Comparison of ENCODE assay signal across 17 cellular contexts in the genomic region with DNA sequence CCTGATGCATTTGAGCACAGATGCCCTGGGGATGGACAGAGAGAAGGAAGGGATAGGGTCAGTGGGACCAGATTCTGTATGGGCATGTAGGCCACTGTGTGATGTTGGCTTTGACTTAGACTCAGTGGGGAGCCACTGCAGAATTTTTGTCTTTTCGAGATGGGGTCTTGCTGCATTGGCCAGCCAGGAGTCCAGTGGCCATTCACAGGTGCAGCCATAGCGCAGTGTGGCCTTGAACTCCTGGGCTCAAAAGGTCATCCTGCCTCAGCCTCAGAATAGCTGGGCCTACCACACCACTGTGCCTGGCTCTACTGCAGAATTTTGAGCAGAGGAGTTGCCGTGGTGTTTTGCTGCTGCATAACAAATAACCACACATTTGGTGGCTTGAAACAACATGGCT. TPM values are rescaled to one million over a fixed set of nuclear protein-coding genes. Genes with fewer than 3 reads are reported as not detected.
DNase-seq lines count a peak whose midpoint lies in the region; ATAC-seq and TF ChIP-seq lines count a peak whose summit lies in the region.
"Had no signal": no experiment of that assay in that cellular context is flagged by ENCODE, and none has a peak within 500 bp of the region (broad histone marks: within the 10 kb centered on the region; RNA-seq: fewer than 3 reads in every experiment).

No MANE protein-coding gene starts in this region.

- CTCF ChIA-PET in CD4-positive, alpha-beta T cell (lab: Charles Lee), result no interaction called here

- no peak for ATAC-seq in CD4-positive, alpha-beta T cell (ENCODE audit: poor library complexity)
- ATAC-seq in T-helper 17 cell, result no peak
- no peak for ATAC-seq in heart right ventricle
- ATAC-seq in GM21737 (IDR thresholded peaks at IDR 0.05; ENCODE audit: unreplicated experiment), result no peak
- ATAC-seq: Panc1 had no signal

- H3K36me3 ChIP-seq in heart right ventricle, result peaks cover 0 to 14% (median 0%) of the 10 kb centered on the region in 9 donors

- no peaks in the 10 kb centered on the region for H3K27me3 Mint-ChIP-seq in CD4-positive, alpha-beta T cell
- H3K27me3 Mint-ChIP-seq in T-helper 17 cell, result no peaks in the 10 kb centered on the region
- no peaks in the 10 kb centered on the region for H3K27me3 Mint-ChIP-seq in neural crest cell (ENCODE audit: low read depth)

- WGBS in heart right ventricle, 2 donors, result 91 to 98% methylated on average over 3 of the region's 3 CpGs

- H3K4me3 Mint-ChIP-seq in CD4-positive, alpha-beta T cell, result no peak overlapping the region
- H3K4me3 Mint-ChIP-seq in T-helper 17 cell, result no peak overlapping the region
- H3K4me3 Mint-ChIP-seq in neural crest cell, result no peak overlapping the region

- intact Hi-C loops in CD4-positive, alpha-beta T cell (cut with DNase I, micrococcal nuclease), result no loop called here
- intact Hi-C loops in heart right ventricle (cut with DNase I), result no loop called here

- peaks cover 73% of the 10 kb centered on the region for H3K4me1 Mint-ChIP-seq in CD4-positive, alpha-beta T cell (ENCODE audit: low read depth)
- H3K4me1 Mint-ChIP-seq in T-helper 17 cell (peaks cover 52% of the 10 kb centered on the region), neural crest cell (peaks cover 66% of the 10 kb centered on the region)

- TF ChIP-seq CTCF in CD4-positive, alpha-beta T cell (IDR thresholded peaks at IDR 0.05), result no peak
- no peak for TF ChIP-seq CTCF in neural crest cell (conservative IDR thresholded peaks at IDR 0.05)
- TF ChIP-seq CTCF in heart right ventricle (IDR thresholded peaks at IDR 0.05), result no peak

- no peaks in the 10 kb centered on the region for H3K9me3 Mint-ChIP-seq in CD4-positive, alpha-beta T cell
- H3K9me3 Mint-ChIP-seq in neural crest cell, result peaks cover 7% of the 10 kb centered on the region

- no peak overlapping the region for H3K27ac ChIP-seq in CD4-positive, alpha-beta T cell (ENCODE audit: low read depth, low read length)
- peak overlapping the region; percentile 26 for H3K27ac ChIP-seq in substantia nigra (ENCODE audit: low read depth, low read length, poor library complexity, severe bottlenecking)
- peak overlapping the region in 1 of 10 donors; percentile 14 for H3K27ac ChIP-seq in heart right ventricle
- H3K27ac ChIP-seq: KMS-11, RWPE1 had no signal

- H3K27me3 ChIP-seq in CD4-positive, alpha-beta T cell (ENCODE audit: control insufficient read depth, insufficient read depth, low read length), result no peaks in the 10 kb centered on the region
- no peaks in the 10 kb centered on the region for H3K27me3 ChIP-seq in heart right ventricle

- peak overlapping the region; percentile 49 for H3K27ac Mint-ChIP-seq in CD4-positive, alpha-beta T cell
- H3K27ac Mint-ChIP-seq in T-helper 17 cell (peak overlapping the region; percentile 83), neural crest cell (ENCODE audit: unreplicated experiment) (peak overlapping the region; percentile 90)

- peaks cover 47% of the 10 kb centered on the region for H3K36me3 Mint-ChIP-seq in CD4-positive, alpha-beta T cell (ENCODE audit: low read depth)
- H3K36me3 Mint-ChIP-seq in T-helper 17 cell (ENCODE audit: low read depth) (peaks cover 19% of the 10 kb centered on the region), neural crest cell (ENCODE audit: low read depth) (peaks cover 14% of the 10 kb centered on the region)

- no peak overlapping the region for H3K4me3 ChIP-seq in heart right ventricle

- POLR2A ChIA-PET in CD4-positive, alpha-beta T cell (lab: Charles Lee), result no interaction called here

- peaks cover 3 to 70% (median 27%) of the 10 kb centered on the region in 9 donors for H3K4me1 ChIP-seq in heart right ventricle

- no peak for DNase-seq in CD4-positive, alpha-beta T cell
- DNase-seq in T-helper 17 cell, result no peak
- DNase-seq in neural crest cell (ENCODE audit: low read depth, low spot score), result no peak
- no peak for DNase-seq in substantia nigra (lab: John Stamatoyannopoulos, UW)
- no peak for DNase-seq in heart right ventricle
- DNase-seq in NCI-H128 (lab: John Stamatoyannopoulos, UW; ENCODE audit: unreplicated experiment), result no peak
- DNase-seq: MM.1S, NCI-H1417, NCI-H1694, NCI-H2081, NCI-H2227 treated with DMSO at 0.1 percent for 48 hours, NCI-H69, SHP77 treated with DMSO at 0.1 percent for 48 hours had no signal

- no peaks in the 10 kb centered on the region for H3K9me3 ChIP-seq in CD4-positive, alpha-beta T cell (ENCODE audit: control insufficient read depth, low read length)
- no peaks in the 10 kb centered on the region for H3K9me3 ChIP-seq in T-helper 17 cell (ENCODE audit: control insufficient read depth, low read length, poor library complexity, severe bottlenecking)
- no peaks in the 10 kb centered on the region for H3K9me3 ChIP-seq in heart right ventricle

RNA-seq across cellular contexts. Expression of gene TBC1D14, which starts 22.8 kb away (rescaled TPM):
- total RNA-seq in CD4-positive, alpha-beta T cell, result 10 to 100 TPM; 31.2 to 34.1 TPM
- total RNA-seq in T-helper 17 cell, result 10 to 100 TPM; 49.1 to 55.2 TPM
- total RNA-seq in neural crest cell, result 56.3 and 58.0 TPM in 2 replicates
- total RNA-seq in heart right ventricle, result 10 to 100 TPM; 31.5 to 43.7 (median 33.5) TPM
- polyA plus RNA-seq in heart right ventricle, result 10 to 100 TPM; 10.5 to 14.2 TPM
